18 cellular contexts compared by ENCODE assay signal in genomic region chr5:174843263-174844250, GRCh38.
DNase-seq lines count a peak whose midpoint lies in the region; ATAC-seq and TF ChIP-seq lines count a peak whose summit lies in the region.
"Had no signal": no experiment of that assay in that cellular context is flagged by ENCODE, and none has a peak within 500 bp of the region (broad histone marks: within the 10 kb centered on the region; RNA-seq: fewer than 3 reads in every experiment).

No MANE protein-coding gene starts in this region.

- DNase-seq in esophagus muscularis mucosa (ENCODE audit: extremely low spot score), result no peak
- DNase-seq in iPS DF 6.9 (ENCODE audit: low read depth, low spot score), result peak; percentile 16
- DNase-seq in sigmoid colon, result peak; percentile 67
- DNase-seq in NCI-H128 (lab: John Stamatoyannopoulos, UW; ENCODE audit: unreplicated experiment), result no peak
- DNase-seq in AG08395 (ENCODE audit: low spot score), result no peak
- DNase-seq: activated CD8-positive, alpha-beta memory T cell treated with anti-CD3 and anti-CD28 coated beads for 24 hours; hippocampal formation; Karpas-422; NCI-H1092 treated with DMSO at 0.1 percent for 48 hours; NCI-H69; SJCRH30 had no signal

- TF ChIP-seq CTCF in esophagus muscularis mucosa (IDR thresholded peaks at IDR 0.05) (no peak), sigmoid colon (IDR thresholded peaks at IDR 0.05) (no peak)

- H3K27me3 ChIP-seq in HUES6 (ENCODE audit: control insufficient read depth, insufficient read depth, low read length) (no peaks in the 10 kb centered on the region; the same call in 1 of the 2 replicates), esophagus muscularis mucosa (no peaks in the 10 kb centered on the region), iPS DF 6.9 (ENCODE audit: control insufficient read depth, insufficient read depth, low read length) (no peaks in the 10 kb centered on the region), sigmoid colon (no peaks in the 10 kb centered on the region)
- H3K27me3 ChIP-seq: BLaER1, SJCRH30 had no signal

- 47% methylated on average over 9 of the region's 9 CpGs for WGBS in esophagus muscularis mucosa
- WGBS in iPS DF 6.9 (ENCODE audit: insufficient coverage, insufficient read length), result no CpG with 5 or more reads among the region's 9 CpGs
- 47 to 59% methylated on average over 9 of the region's 9 CpGs for WGBS in sigmoid colon, 2 donors

- intact Hi-C loops in esophagus muscularis mucosa (cut with DNase I), result no loop called here
- intact Hi-C loops in sigmoid colon (cut with DNase I), result loop anchor here (5.0 kb wide), 1 partner anchor 94 kb away; no protein-coding TSS in a partner anchor

- H3K4me1 ChIP-seq in HUES6 (ENCODE audit: control insufficient read depth, insufficient read depth, low read length) (peaks cover 12% of the 10 kb centered on the region), esophagus muscularis mucosa (peaks cover 0 to 59% (median 49%) of the 10 kb centered on the region in 4 donors), iPS DF 6.9 (ENCODE audit: control insufficient read depth, insufficient read depth, low read length) (peaks cover 2% of the 10 kb centered on the region; the same call in 1 of the 2 replicates), sigmoid colon (peaks cover 0 to 44% (median 17%) of the 10 kb centered on the region in 4 donors)
- H3K4me1 ChIP-seq: BLaER1, suprapubic skin had no signal

- H3K36me3 ChIP-seq in HUES6 (ENCODE audit: control insufficient read depth, insufficient read depth, low read length), result no peaks in the 10 kb centered on the region
- H3K36me3 ChIP-seq in esophagus muscularis mucosa, result no peaks in the 10 kb centered on the region
- no peaks in the 10 kb centered on the region for H3K36me3 ChIP-seq in iPS DF 6.9 (ENCODE audit: control insufficient read depth, insufficient read depth, low read length)
- H3K36me3 ChIP-seq in sigmoid colon, result no peaks in the 10 kb centered on the region
- H3K36me3 ChIP-seq: BLaER1, SJCRH30, suprapubic skin had no signal

- H3K9me3 ChIP-seq in HUES6 (ENCODE audit: control insufficient read depth, insufficient read depth, low read depth, low read length) (no peaks in the 10 kb centered on the region), esophagus muscularis mucosa (no peaks in the 10 kb centered on the region), iPS DF 6.9 (ENCODE audit: control insufficient read depth, insufficient read depth, low read length) (no peaks in the 10 kb centered on the region), sigmoid colon (no peaks in the 10 kb centered on the region)
- H3K9me3 ChIP-seq: BLaER1, SJCRH30, suprapubic skin had no signal

- TF ChIP-seq POLR2A in esophagus muscularis mucosa (IDR thresholded peaks at IDR 0.05; ENCODE audit: low read depth) (no peak), sigmoid colon (IDR thresholded peaks at IDR 0.05) (no peak)

- peak overlapping the region; percentile 78; the same call in 1 of the 2 replicates for H3K27ac ChIP-seq in HUES6 (ENCODE audit: low read depth, low read length)
- peak overlapping the region; percentile 42 to 79 (median 58) for H3K27ac ChIP-seq in esophagus muscularis mucosa (replicated peaks in 1 of 4)
- no peak overlapping the region for H3K27ac ChIP-seq in iPS DF 6.9 (ENCODE audit: low read length)
- peak overlapping the region in 3 of 4 donors; percentile 15 to 56 (median 22) for H3K27ac ChIP-seq in sigmoid colon
- H3K27ac ChIP-seq: BLaER1, SJCRH30, skin epidermis, suprapubic skin had no signal

- H3K4me3 ChIP-seq in HUES6 (ENCODE audit: low read depth, low read length) (no peak overlapping the region), esophagus muscularis mucosa (no peak overlapping the region), iPS DF 6.9 (ENCODE audit: low read length) (no peak overlapping the region), sigmoid colon (no peak overlapping the region)
- H3K4me3 ChIP-seq: BLaER1, SJCRH30, skin epidermis, suprapubic skin had no signal

- no peak for ATAC-seq in HG03521 (IDR thresholded peaks at IDR 0.05; ENCODE audit: unreplicated experiment)
- ATAC-seq: activated CD4-positive, CD25-positive, alpha-beta regulatory T cell treated with anti-CD3 and anti-CD28 coated beads, Interleukin-2, amount 50 U/mL, for 24 hours; left lobe of liver had no signal

- H3K9ac ChIP-seq in HUES6 (ENCODE audit: low read length), result peak overlapping the region; percentile 42
- H3K9ac ChIP-seq: BLaER1 had no signal

- TF ChIP-seq EP300 in esophagus muscularis mucosa (IDR thresholded peaks at IDR 0.05) (no peak), sigmoid colon (IDR thresholded peaks at IDR 0.05) (no peak)

Comparison
In these comparisons a context has a peak if more than half of its experiments do, and no peak if none do; other contexts are left out.
1. DNase-seq: peak in iPS DF 6.9 (single experiment) and sigmoid colon (single experiment); none in esophagus muscularis mucosa (single experiment), NCI-H128 (single experiment) and AG08395 (single experiment).